ENCODE assay signal across 12 cellular contexts in genomic region chr11:47220401-47220821, GRCh38. TPM values are rescaled to one million over a fixed set of nuclear protein-coding genes. Genes with fewer than 3 reads are reported as not detected.
DNase-seq lines count a peak whose midpoint lies in the region; ATAC-seq and TF ChIP-seq lines count a peak whose summit lies in the region.
"Had no signal": no experiment of that assay in that cellular context is flagged by ENCODE, and none has a peak within 500 bp of the region (broad histone marks: within the 10 kb centered on the region; RNA-seq: fewer than 3 reads in every experiment).

No MANE protein-coding gene starts in this region.

- no peak for ATAC-seq in activated CD8-positive, alpha-beta memory T cell treated with anti-CD3 and anti-CD28 coated beads, Interleukin-2, amount 10 ng/mL, durations not matched to agents 7 days and 5 days
- no peak for ATAC-seq in HG03469 (IDR thresholded peaks at IDR 0.05; ENCODE audit: unreplicated experiment)

- H3K9me3 Mint-ChIP-seq in activated CD8-positive, alpha-beta memory T cell treated with anti-CD3 and anti-CD28 coated beads, Interleukin-2, amount 10 ng/mL, durations not matched to agents 7 days and 5 days (ENCODE audit: low read depth) = no peaks in the 10 kb centered on the region
- H3K9me3 Mint-ChIP-seq in endodermal cell = no peaks in the 10 kb centered on the region

- H3K4me1 ChIP-seq in endodermal cell (ENCODE audit: control insufficient read depth, insufficient read depth, low read length) = no peaks in the 10 kb centered on the region

- H3K9ac ChIP-seq in endodermal cell (ENCODE audit: extremely low read depth, low read length, poor library complexity, severe bottlenecking) = no peak overlapping the region
- H3K9ac ChIP-seq: BLaER1 had no signal

- H3K36me3 Mint-ChIP-seq in activated CD8-positive, alpha-beta memory T cell treated with anti-CD3 and anti-CD28 coated beads, Interleukin-2, amount 10 ng/mL, durations not matched to agents 7 days and 5 days = peaks cover 66% of the 10 kb centered on the region
- H3K36me3 Mint-ChIP-seq in endodermal cell (ENCODE audit: low read depth) = peaks cover 13% of the 10 kb centered on the region

- peaks cover 54% of the 10 kb centered on the region for H3K4me1 Mint-ChIP-seq in activated CD8-positive, alpha-beta memory T cell treated with anti-CD3 and anti-CD28 coated beads, Interleukin-2, amount 10 ng/mL, durations not matched to agents 7 days and 5 days
- peaks cover 7% of the 10 kb centered on the region for H3K4me1 Mint-ChIP-seq in endodermal cell

- H3K27me3 Mint-ChIP-seq in activated CD8-positive, alpha-beta memory T cell treated with anti-CD3 and anti-CD28 coated beads, Interleukin-2, amount 10 ng/mL, durations not matched to agents 7 days and 5 days = no peaks in the 10 kb centered on the region
- H3K27me3 Mint-ChIP-seq in endodermal cell (ENCODE audit: insufficient read depth) = no peaks in the 10 kb centered on the region

- H3K36me3 ChIP-seq in endodermal cell (ENCODE audit: control insufficient read depth, insufficient read depth, low read length) = peaks cover 12% of the 10 kb centered on the region

- WGBS in endodermal cell (ENCODE audit: insufficient coverage in 1 of 2, insufficient read length in 1 of 2), 2 experiments = 100% methylated on average over 1 of the region's 1 CpG; no CpG with 5 or more reads in 1 of the 2 experiments

- H3K27me3 ChIP-seq in endodermal cell (ENCODE audit: control insufficient read depth, insufficient read depth, low read length, poor library complexity, severe bottlenecking) = no peaks in the 10 kb centered on the region
- H3K27me3 ChIP-seq: BLaER1 had no signal

- no peak overlapping the region for H3K4me3 ChIP-seq in endodermal cell (ENCODE audit: low read length)
- H3K4me3 ChIP-seq: BLaER1, psoas muscle had no signal

- peak overlapping the region; percentile 51 for H3K27ac Mint-ChIP-seq in activated CD8-positive, alpha-beta memory T cell treated with anti-CD3 and anti-CD28 coated beads, Interleukin-2, amount 10 ng/mL, durations not matched to agents 7 days and 5 days
- H3K27ac Mint-ChIP-seq in endodermal cell = no peak overlapping the region

- peak overlapping the region; percentile 1 for H3K27ac ChIP-seq in endodermal cell (ENCODE audit: low read depth, low read length)
- H3K27ac ChIP-seq: BLaER1, psoas muscle had no signal

- H3K4me3 Mint-ChIP-seq in activated CD8-positive, alpha-beta memory T cell treated with anti-CD3 and anti-CD28 coated beads, Interleukin-2, amount 10 ng/mL, durations not matched to agents 7 days and 5 days = no peak overlapping the region
- no peak overlapping the region for H3K4me3 Mint-ChIP-seq in endodermal cell

- no peaks in the 10 kb centered on the region for H3K9me3 ChIP-seq in endodermal cell (ENCODE audit: control insufficient read depth, low read length)
- H3K9me3 ChIP-seq: BLaER1, psoas muscle had no signal

- no peak for DNase-seq in activated CD8-positive, alpha-beta memory T cell treated with anti-CD3 and anti-CD28 coated beads, Interleukin-2, amount 10 ng/mL, durations not matched to agents 7 days and 5 days
- DNase-seq in activated CD8-positive, alpha-beta memory T cell treated with anti-CD3 and anti-CD28 coated beads for 24 hours = no peak
- peak; percentile 77 for DNase-seq in RKO (ENCODE audit: low spot score)
- no peak for DNase-seq in endodermal cell
- DNase-seq in renal cortical epithelial cell (ENCODE audit: low read depth) = peak; percentile 67
- no peak for DNase-seq in NCI-H510A (lab: John Stamatoyannopoulos, UW)
- no peak for DNase-seq in cerebellum (ENCODE audit: low spot score)
- DNase-seq: anterior cingulate cortex; psoas muscle; stimulated activated CD8-positive, alpha-beta memory T cell treated with anti-CD3 and anti-CD28 coated beads, Interleukin-4, amount 100 ng/mL, for 48 hours had no signal

- CTCF ChIA-PET in activated CD8-positive, alpha-beta memory T cell treated with anti-CD3 and anti-CD28 coated beads, Interleukin-2, amount 10 ng/mL, durations not matched to agents 7 days and 5 days (lab: Charles Lee) = interaction anchor here (1.0 to 1.7 kb wide), 4 partner anchors 14 to 89 kb away, joined by 3 to 7 read pairs (median 4); no protein-coding TSS in a partner anchor

- TF ChIP-seq CTCF in endodermal cell (conservative IDR thresholded peaks at IDR 0.05) = no peak

RNA-seq across cellular contexts. Expression of gene DDB2, which starts 5.6 kb away (rescaled TPM):
- total RNA-seq in activated CD8-positive, alpha-beta memory T cell treated with anti-CD3 and anti-CD28 coated beads, Interleukin-2, amount 10 ng/mL, durations not matched to agents 7 days and 5 days = 100 to 1,000 TPM; 155 to 216 TPM
- total RNA-seq in endodermal cell (10 to 100 TPM; 20.9 to 31.2 TPM), renal cortical epithelial cell (23.6 and 25.1 TPM in 2 replicates), cerebellum (8.2 TPM)
- polyA plus RNA-seq in endodermal cell (2013, experiment 1 of 2) = 72.6 TPM
- polyA plus RNA-seq in endodermal cell (2013, experiment 2 of 2) = 69.3 TPM

RNA-seq across cellular contexts. Expression of gene ACP2, which starts 28.2 kb away (rescaled TPM):
- total RNA-seq in activated CD8-positive, alpha-beta memory T cell treated with anti-CD3 and anti-CD28 coated beads, Interleukin-2, amount 10 ng/mL, durations not matched to agents 7 days and 5 days = 10 to 100 TPM; 26.0 to 29.7 TPM
- 10 to 100 TPM; 42.9 to 45.9 TPM for total RNA-seq in endodermal cell
- 34.7 TPM for polyA plus RNA-seq in endodermal cell (2013, experiment 1 of 2)
- 28.7 TPM for polyA plus RNA-seq in endodermal cell (2013, experiment 2 of 2)
- total RNA-seq in renal cortical epithelial cell = 38.0 and 40.5 TPM in 2 replicates
- total RNA-seq in cerebellum = 30.4 TPM

RNA-seq across cellular contexts. Expression of gene PACSIN3, which starts 34.2 kb away (rescaled TPM):
- total RNA-seq in activated CD8-positive, alpha-beta memory T cell treated with anti-CD3 and anti-CD28 coated beads, Interleukin-2, amount 10 ng/mL, durations not matched to agents 7 days and 5 days = 1 to 10 TPM in 1 of 2 experiments, under 1 TPM in 1; 0.64 to 2.2 TPM
- total RNA-seq in endodermal cell (10 to 100 TPM; 48.0 to 66.6 TPM), renal cortical epithelial cell (29.8 and 44.6 TPM in 2 replicates), cerebellum (2.5 TPM)
- 22.9 TPM for polyA plus RNA-seq in endodermal cell (2013, experiment 1 of 2)
- polyA plus RNA-seq in endodermal cell (2013, experiment 2 of 2) = 18.0 TPM

RNA-seq across cellular contexts. Expression of gene NR1H3, which starts 37.4 kb away (rescaled TPM):
- 10 to 100 TPM in 1 of 2 experiments, 1 to 10 TPM in 1; 7.5 to 10.2 TPM for total RNA-seq in activated CD8-positive, alpha-beta memory T cell treated with anti-CD3 and anti-CD28 coated beads, Interleukin-2, amount 10 ng/mL, durations not matched to agents 7 days and 5 days
- total RNA-seq in endodermal cell (10 to 100 TPM; 29.4 to 34.6 TPM), renal cortical epithelial cell (14.2 and 17.3 TPM in 2 replicates), cerebellum (9.5 TPM)
- polyA plus RNA-seq in endodermal cell (2013, experiment 1 of 2) = 19.1 TPM
- polyA plus RNA-seq in endodermal cell (2013, experiment 2 of 2) = 17.6 TPM

RNA-seq across cellular contexts. Expression of gene ARFGAP2, which starts 43.7 kb away (rescaled TPM):
- 100 to 1,000 TPM; 103 TPM for total RNA-seq in activated CD8-positive, alpha-beta memory T cell treated with anti-CD3 and anti-CD28 coated beads, Interleukin-2, amount 10 ng/mL, durations not matched to agents 7 days and 5 days
- total RNA-seq in endodermal cell (10 to 100 TPM; 84.6 to 86.0 TPM), renal cortical epithelial cell (116 and 242 TPM in 2 replicates), cerebellum (93.0 TPM)
- 55.0 TPM for polyA plus RNA-seq in endodermal cell (2013, experiment 1 of 2)
- polyA plus RNA-seq in endodermal cell (2013, experiment 2 of 2) = 48.1 TPM

Comparison
In these comparisons a context has a peak if more than half of its experiments do, and no peak if none do; other contexts are left out.
1. DNase-seq: peak in RKO (single experiment) and renal cortical epithelial cell (single experiment); none in activated CD8-positive, alpha-beta memory T cell treated with anti-CD3 and anti-CD28 coated beads, Interleukin-2, amount 10 ng/mL, durations not matched to agents 7 days and 5 days (single experiment), activated CD8-positive, alpha-beta memory T cell treated with anti-CD3 and anti-CD28 coated beads for 24 hours (single experiment), endodermal cell (single experiment), NCI-H510A (single experiment) and cerebellum (single experiment).